14 cellular contexts compared by ENCODE assay signal in genomic region chr17:57485916-57486315, GRCh38.
DNase-seq lines count a peak whose midpoint lies in the region; ATAC-seq and TF ChIP-seq lines count a peak whose summit lies in the region.
"Had no signal": no experiment of that assay in that cellular context is flagged by ENCODE, and none has a peak within 500 bp of the region (broad histone marks: within the 10 kb centered on the region; RNA-seq: fewer than 3 reads in every experiment).

No MANE protein-coding gene starts in this region.

- peak overlapping the region; percentile 12 for H3K27ac Mint-ChIP-seq in activated T-helper 17 cell treated with anti-CD3 and anti-CD28 coated beads, Interleukin-2, amount 50 U/mL, for 72 hours
- no peak overlapping the region for H3K27ac Mint-ChIP-seq in GM23338
- H3K27ac Mint-ChIP-seq: stimulated activated effector memory CD8-positive, alpha-beta T cell treated with anti-CD3 and anti-CD28 coated beads, Interleukin-12 subunit alpha, Interleukin-12 subunit beta, amount 100 ng/mL, for 72 hours had no signal

- H3K27ac ChIP-seq in HEK293 (ENCODE audit: extremely low read depth, low read depth, low read length) (no peak overlapping the region), osteoblast (ENCODE audit: low read depth, low read length) (no peak overlapping the region), GM23338 (ENCODE audit: low read depth) (no peak overlapping the region)
- H3K27ac ChIP-seq: sigmoid colon had no signal

- no peaks in the 10 kb centered on the region for H3K36me3 Mint-ChIP-seq in activated T-helper 17 cell treated with anti-CD3 and anti-CD28 coated beads, Interleukin-2, amount 50 U/mL, for 72 hours (ENCODE audit: low read depth)
- H3K36me3 Mint-ChIP-seq in GM23338 (ENCODE audit: low read depth), result no peaks in the 10 kb centered on the region

- POLR2A ChIA-PET in HEK293 (lab: Yijun Ruan, JAX), result no interaction called here

- peak overlapping the region; percentile 48 for H3K4me2 ChIP-seq in osteoblast (ENCODE audit: insufficient read depth, low read length)
- no peak overlapping the region for H3K4me2 ChIP-seq in GM23338

- no peaks in the 10 kb centered on the region for H3K9me2 ChIP-seq in GM23338 (ENCODE audit: insufficient read depth)

- no peaks in the 10 kb centered on the region for H3K36me3 ChIP-seq in HEK293 (ENCODE audit: control insufficient read depth in 2 of 2, insufficient read depth in 1 of 2, low read length in 2 of 2)
- H3K36me3 ChIP-seq in osteoblast (ENCODE audit: insufficient read depth, low read length), result no peaks in the 10 kb centered on the region
- H3K36me3 ChIP-seq in GM23338 (ENCODE audit: insufficient read depth), result no peaks in the 10 kb centered on the region
- H3K36me3 ChIP-seq: sigmoid colon had no signal

- CTCF ChIA-PET in HEK293 (lab: Yijun Ruan, JAX), result interaction anchor here (1.2 kb wide), 1 partner anchor 243 kb away, joined by 9 read pairs; no protein-coding TSS in a partner anchor

- H3K27me3 Mint-ChIP-seq in activated T-helper 17 cell treated with anti-CD3 and anti-CD28 coated beads, Interleukin-2, amount 50 U/mL, for 72 hours, result no peaks in the 10 kb centered on the region
- peaks cover 4% of the 10 kb centered on the region for H3K27me3 Mint-ChIP-seq in GM23338 (ENCODE audit: insufficient read depth, low read depth, poor library complexity)

- H3K4me3 ChIP-seq in GM12865 (ENCODE audit: low read depth, low read length) (no peak overlapping the region), HEK293 (ENCODE audit: low read depth, low read length) (no peak overlapping the region), osteoblast (ENCODE audit: insufficient read depth, low read length) (no peak overlapping the region), GM23338 (no peak overlapping the region)
- H3K4me3 ChIP-seq: sigmoid colon had no signal

- H3K4me1 ChIP-seq in HEK293 (ENCODE audit: control insufficient read depth, insufficient read depth, low read length) (peaks cover under 1% of the 10 kb centered on the region; the same call in 1 of the 2 replicates), osteoblast (ENCODE audit: insufficient read depth, low read length) (peaks cover 21% of the 10 kb centered on the region), GM23338 (ENCODE audit: insufficient read depth) (peaks cover 7% of the 10 kb centered on the region; the same call in 1 of the 2 replicates)

- no peaks in the 10 kb centered on the region for H3F3A ChIP-seq in GM23338 (replicated peaks; ENCODE audit: low read depth)

- H3K4me3 Mint-ChIP-seq in activated T-helper 17 cell treated with anti-CD3 and anti-CD28 coated beads, Interleukin-2, amount 50 U/mL, for 72 hours, result peak overlapping the region; percentile 30
- H3K4me3 Mint-ChIP-seq in GM23338, result no peak overlapping the region
- H3K4me3 Mint-ChIP-seq: H9; natural killer cell treated with Interleukin-12 subunit alpha and Interleukin-12 subunit beta and Interleukin-15 and Interleukin-18, amount 100 ng/mL, for 72 hours; stimulated activated effector memory CD8-positive, alpha-beta T cell treated with anti-CD3 and anti-CD28 coated beads, Interleukin-12 subunit alpha, Interleukin-12 subunit beta, amount 100 ng/mL, for 72 hours had no signal

- no peaks in the 10 kb centered on the region for H3K9me3 Mint-ChIP-seq in activated T-helper 17 cell treated with anti-CD3 and anti-CD28 coated beads, Interleukin-2, amount 50 U/mL, for 72 hours
- H3K9me3 Mint-ChIP-seq in GM23338, result no peaks in the 10 kb centered on the region; the same call in 2 of the 3 replicates
- H3K9me3 Mint-ChIP-seq: H9; natural killer cell treated with Interleukin-12 subunit alpha and Interleukin-12 subunit beta and Interleukin-15 and Interleukin-18, amount 100 ng/mL, for 72 hours; stimulated activated effector memory CD8-positive, alpha-beta T cell treated with anti-CD3 and anti-CD28 coated beads, Interleukin-12 subunit alpha, Interleukin-12 subunit beta, amount 100 ng/mL, for 72 hours had no signal

- TF ChIP-seq CTCF in GM12865 (IDR thresholded peaks at IDR 0.05; ENCODE audit: insufficient read depth, low read depth, low read length, missing control alignments) (no peak), HEK293 (tag by site-specific recombination; IDR thresholded peaks at IDR 0.05) (no peak), osteoblast (IDR thresholded peaks at IDR 0.05; ENCODE audit: extremely low read depth, low read depth, low read length) (no peak), GM23338 (conservative IDR thresholded peaks at IDR 0.05; ENCODE audit: low read depth in 2 of 2) (no peak)

- no peaks in the 10 kb centered on the region for H3K79me2 ChIP-seq in osteoblast (ENCODE audit: insufficient read depth, low read length)
- no peaks in the 10 kb centered on the region; the same call in none of the 2 replicates for H3K79me2 ChIP-seq in GM23338 (replicated peaks; ENCODE audit: insufficient read depth)

- no peaks in the 10 kb centered on the region for H4K20me1 ChIP-seq in osteoblast (ENCODE audit: insufficient read depth, low read length)
- H4K20me1 ChIP-seq in GM23338 (replicated peaks; ENCODE audit: insufficient read depth), result 0 out of 2 replicates have a peak, but pooled peaks cover 6% of the 10 kb centered on the region

- H3K27me3 ChIP-seq in osteoblast (ENCODE audit: insufficient read depth, low read length), result no peaks in the 10 kb centered on the region
- no peaks in the 10 kb centered on the region for H3K27me3 ChIP-seq in GM23338 (ENCODE audit: insufficient read depth)
- H3K27me3 ChIP-seq: sigmoid colon had no signal

- peaks cover 49% of the 10 kb centered on the region for H3K4me1 Mint-ChIP-seq in activated T-helper 17 cell treated with anti-CD3 and anti-CD28 coated beads, Interleukin-2, amount 50 U/mL, for 72 hours
- H3K4me1 Mint-ChIP-seq in GM23338, result peaks cover 39% of the 10 kb centered on the region

- peak; percentile 83 for ATAC-seq in activated T-helper 17 cell treated with anti-CD3 and anti-CD28 coated beads, Interleukin-2, amount 50 U/mL, for 72 hours (replicated peaks)
- no peak for ATAC-seq in GM18517 (IDR thresholded peaks at IDR 0.05; ENCODE audit: unreplicated experiment)
- ATAC-seq in GM23338, result no peak
- ATAC-seq: left cardiac atrium; natural killer cell treated with Interleukin-12 subunit alpha and Interleukin-12 subunit beta and Interleukin-15 and Interleukin-18, amount 100 ng/mL, for 72 hours; stimulated activated effector memory CD8-positive, alpha-beta T cell treated with anti-CD3 and anti-CD28 coated beads, Interleukin-12 subunit alpha, Interleukin-12 subunit beta, amount 100 ng/mL, for 72 hours had no signal

- DNase-seq in GM12865 (ENCODE audit: low read depth), result peak; percentile 30
- no peak for DNase-seq in osteoblast (ENCODE audit: insufficient read length, low spot score, missing footprints)
- DNase-seq in GM23338 (ENCODE audit: low spot score), result no peak
- no peak for DNase-seq in NCI-H446 treated with DMSO at 0.1 percent for 48 hours (lab: John Stamatoyannopoulos, UW)
- DNase-seq: erythroblast; H9; left cardiac atrium; sigmoid colon; stimulated activated CD4-positive, alpha-beta T cell treated with anti-CD3 and anti-CD28 coated beads, Interleukin-4, amount 100 ng/mL, for 4 hours had no signal

- H2AFZ ChIP-seq in osteoblast (ENCODE audit: low read length) (no peak overlapping the region), GM23338 (no peak overlapping the region)

- H3K9me3 ChIP-seq in HEK293 (ENCODE audit: control insufficient read depth, insufficient read depth, low read depth, low read length) (no peaks in the 10 kb centered on the region), osteoblast (ENCODE audit: low read depth, low read length) (no peaks in the 10 kb centered on the region)
- H3K9me3 ChIP-seq: sigmoid colon had no signal

TF ChIP-seq in HEK293, 187 proteins besides CTCF, POLR2A, EP300 and RAD21:
- TF ChIP-seq SCRT1 (tag by site-specific recombination; IDR thresholded peaks at IDR 0.05; ENCODE audit: borderline replicate concordance) (peak; percentile 51; the same call in 1 of the 2 replicates), SCRT2 (tag by site-specific recombination; IDR thresholded peaks at IDR 0.05) (peak; percentile 68), MZF1 (tag by site-specific recombination; IDR thresholded peaks at IDR 0.05; ENCODE audit: borderline replicate concordance) (no peak)

TF ChIP-seq in GM23338, 12 proteins besides CTCF, POLR2A, EP300 and RAD21 (continues in another document):
- TF ChIP-seq ZNF331 (CRISPR knock-in tag; IDR thresholded peaks at IDR 0.05; ENCODE audit: low read depth) (no peak), ZNF114 (CRISPR knock-in tag; IDR thresholded peaks at IDR 0.05) (no peak), EZH2 (IDR thresholded peaks at IDR 0.05; ENCODE audit: low read depth, unreplicated experiment) (no peak), CREB1 (CRISPR knock-in tag; IDR thresholded peaks at IDR 0.05; ENCODE audit: low read depth) (no peak)
